Comparison of ENCODE assay signal across 8 cellular contexts in genomic region chr1:204410764-204411450, GRCh38. TPM values are rescaled to one million over a fixed set of nuclear protein-coding genes. Genes with fewer than 3 reads are reported as not detected.
A peak's percentile ranks its signal among the peaks of the same experiment; 100 is the strongest.
DNase-seq lines count a peak whose midpoint lies in the region; ATAC-seq, FAIRE-seq and TF ChIP-seq lines count a peak whose summit lies in the region.

No MANE protein-coding gene starts in this region.

- no peak overlapping the region for H2AFZ ChIP-seq in H1 (ENCODE audit: low read length)

- peaks cover 19% of the 10 kb centered on the region for H3K23me2 ChIP-seq in H1 (ENCODE audit: low read depth, low read length)

- TF ChIP-seq POLR2A in H1 (IDR thresholded peaks at IDR 0.05; ENCODE audit: control extremely low read depth in 1 of 2, low read depth in 2 of 2, low read length in 2 of 2) (no peak), testis (IDR thresholded peaks at IDR 0.05) (no peak)

- H2BK15ac ChIP-seq in H1 (ENCODE audit: low read length): no peak overlapping the region

- H3K14ac ChIP-seq in H1 (ENCODE audit: insufficient read length): no peak overlapping the region

- WGBS in H1 (ENCODE audit: extremely low coverage in 1 of 2, insufficient coverage in 1 of 2, insufficient read length in 1 of 2, insufficient replicate concordance in 2 of 2, low coverage in 1 of 2, low lambda C conversion rate in 2 of 2, missing lambda C conversion rate in 1 of 2), 2 experiments: 1% methylated on average over 38 of the region's 38 CpGs; no CpG with 5 or more reads in 1 of the 2 experiments
- 1 to 2% methylated on average over 33 of the region's 38 CpGs for WGBS in mesodermal cell (ENCODE audit: insufficient coverage in 2 of 2), 2 experiments
- WGBS in testis, 2 donors: 0% methylated on average over 28 to 38 of the region's 38 CpGs

- intact Hi-C loops in testis (cut with DNase I; ENCODE audit: low total_unique reads): no loop called here

- H2BK120ac ChIP-seq in H1 (replicated peaks; ENCODE audit: low read depth, low read length): no peak overlapping the region

- H3K9ac ChIP-seq in H1 (replicated peaks in 1 of 4; ENCODE audit: extremely low read depth in 1 of 4, low read depth in 3 of 4, low read length in 3 of 4): peak overlapping the region; percentile 84 to 98 (median 97)

- H4K8ac ChIP-seq in H1 (ENCODE audit: extremely low read depth, insufficient read depth, low read length): peak overlapping the region; percentile 95

- H3K4me1 ChIP-seq in H1 (replicated peaks in 1 of 4; ENCODE audit: control insufficient read depth in 3 of 4, insufficient read depth in 4 of 4, low read length in 3 of 4) (peaks cover 0 to 2% (median 0%) of the 10 kb centered on the region in 4 experiments; a peak in 3 of 7 replicates), mesodermal cell (ENCODE audit: control insufficient read depth, insufficient read depth, low read length, poor library complexity, severe bottlenecking) (no peaks in the 10 kb centered on the region), testis (no peaks in the 10 kb centered on the region)

- 0 out of 2 replicates have a peak overlapping the region, but pooled peaks have one; percentile 11 for H2BK12ac ChIP-seq in H1 (ENCODE audit: low read depth, low read length)

- CTCF ChIA-PET in H1 (lab: Charles Lee; ENCODE audit: partially characterized antibody): interaction anchor here (0.6 to 4.5 kb wide), 6 partner anchors 12 to 228 kb away, joined by 3 to 36 read pairs (median 5); no protein-coding TSS in a partner anchor

- H2BK5ac ChIP-seq in H1 (ENCODE audit: low read depth, low read length): peak overlapping the region; percentile 97

- H4K20me1 ChIP-seq in H1 (replicated peaks in 1 of 2; ENCODE audit: control insufficient read depth in 1 of 2, insufficient read depth in 2 of 2, low read length in 2 of 2): peaks cover 26 to 36% of the 10 kb centered on the region in 2 experiments

- H3K4me3 ChIP-seq in H1 (ENCODE audit: extremely low read depth in 1 of 4, insufficient read depth in 2 of 4, low read depth in 3 of 4, low read length in 4 of 4) (peak overlapping the region; percentile 63 to 97 (median 95)), mesodermal cell (ENCODE audit: extremely low read depth, insufficient read depth, low read length, poor library complexity, severe bottlenecking) (peak overlapping the region; percentile 95), testis (peak overlapping the region; percentile 77 to 92)

- no peak for TF ChIP-seq CTCF in H1 (IDR thresholded peaks at IDR 0.05; ENCODE audit: control extremely low read depth in 1 of 3, insufficient read depth in 1 of 3, low read depth in 1 of 3, low read length in 3 of 3)
- TF ChIP-seq CTCF in testis (IDR thresholded peaks at IDR 0.05): no peak

- TF ChIP-seq EP300 in H1 (IDR thresholded peaks at IDR 0.05; ENCODE audit: borderline replicate concordance in 1 of 2, low read depth in 2 of 2, low read length in 2 of 2): no peak

- H3K4ac ChIP-seq in H1 (replicated peaks; ENCODE audit: insufficient read length, low read depth, low read length): peak overlapping the region; percentile 94

- peak overlapping the region; percentile 95 to 96 for H3K4me2 ChIP-seq in H1 (ENCODE audit: insufficient read depth in 1 of 2, low read depth in 2 of 2, low read length in 2 of 2)

- ATAC-seq in GM21447 (IDR thresholded peaks at IDR 0.05; ENCODE audit: unreplicated experiment): peak; percentile 38

- peak overlapping the region; percentile 96 for H3K18ac ChIP-seq in H1 (ENCODE audit: extremely low read depth, low read length)

- H3K27ac ChIP-seq in H1 (ENCODE audit: low read depth, low read length) (peak overlapping the region; percentile 95), mesodermal cell (ENCODE audit: low read depth, low read length, severe bottlenecking) (peak overlapping the region; percentile 97), testis (peak overlapping the region; percentile 98 to 99)

- FAIRE-seq in HTR-8/SVneo (lab: Jason Lieb, UNC) (no peak), H1 (lab: Jason Lieb, UNC) (no peak)

- peak overlapping the region; percentile 92 for H4K91ac ChIP-seq in H1 (replicated peaks; ENCODE audit: insufficient read length, low read length)

- H3K79me1 ChIP-seq in H1 (ENCODE audit: low read depth, low read length): peaks cover 2% of the 10 kb centered on the region; the same call in 1 of the 2 replicates

- H3K79me2 ChIP-seq in H1 (ENCODE audit: control insufficient read depth in 1 of 2, insufficient read depth in 2 of 2, low read length in 2 of 2): peaks cover 42 to 57% of the 10 kb centered on the region in 2 experiments

- no peak overlapping the region for H2BK20ac ChIP-seq in H1 (ENCODE audit: low read length)

- no peaks in the 10 kb centered on the region for H3K27me3 ChIP-seq in H1 (replicated peaks in 1 of 4; ENCODE audit: control insufficient read depth in 3 of 4, extremely low read depth in 1 of 4, insufficient read depth in 3 of 4, low read length in 3 of 4)
- no peaks in the 10 kb centered on the region for H3K27me3 ChIP-seq in testis

- POLR2A ChIA-PET in H1 (lab: Charles Lee; ENCODE audit: partially characterized antibody): interaction anchor here (0.8 to 4.5 kb wide), 10 partner anchors 9 to 260 kb away, joined by 3 to 30 read pairs (median 4); partner anchors contain the start of genes ETNK2 and MDM4

- peaks cover 1 to 20% (median 3%) of the 10 kb centered on the region in 4 experiments; a peak in 6 of 8 replicates for H3K36me3 ChIP-seq in H1 (ENCODE audit: control insufficient read depth in 2 of 4, insufficient read depth in 4 of 4, low read length in 3 of 4)
- peaks cover 21% of the 10 kb centered on the region for H3K36me3 ChIP-seq in mesodermal cell (ENCODE audit: control insufficient read depth, insufficient read depth, low read length)
- H3K36me3 ChIP-seq in testis (ENCODE audit: low read depth, missing control alignments): no peaks in the 10 kb centered on the region

- H3K56ac ChIP-seq in H1 (replicated peaks; ENCODE audit: insufficient read length, low read depth, low read length): peak overlapping the region; percentile 97

- H3K9me3 ChIP-seq in H1 (ENCODE audit: insufficient read depth in 2 of 2, low read depth in 1 of 2, low read length in 1 of 2) (no peaks in the 10 kb centered on the region), mesodermal cell (ENCODE audit: control insufficient read depth, low read length) (no peaks in the 10 kb centered on the region), testis (no peaks in the 10 kb centered on the region)

- H2AK5ac ChIP-seq in H1 (ENCODE audit: low read depth, low read length): no peak overlapping the region

- peak overlapping the region; percentile 97 for H4K5ac ChIP-seq in H1 (ENCODE audit: insufficient read length, low read depth, low read length)

- no peak for TF ChIP-seq RAD21 in H1 (IDR thresholded peaks at IDR 0.05 in 1 of 2, conservative IDR thresholded peaks at IDR 0.05 in 1 of 2; ENCODE audit: low read depth in 2 of 2, low read length in 2 of 2)

- no peak overlapping the region for H3K23ac ChIP-seq in H1 (ENCODE audit: insufficient read length)

- DNase-seq in NCI-H2029 (lab: John Stamatoyannopoulos, UW) (peak; percentile 13), NCI-H2029 treated with DMSO at 0.1 percent for 48 hours (lab: John Stamatoyannopoulos, UW) (no peak), HTR-8/SVneo (ENCODE audit: insufficient read length, low spot score) (peak; percentile 27), H1 (ENCODE audit: low read depth in 1 of 2, low spot score in 2 of 2) (peak in 1 of 2 experiments; percentile 53), testis (peak; percentile 42)
- peak; percentile 9 for DNase-seq in activated CD4-positive, CD25-positive, alpha-beta regulatory T cell treated with anti-CD3 and anti-CD28 coated beads, Interleukin-2, amount 50 U/mL, for 16 hours (ENCODE audit: low read depth, low spot score)

TF ChIP-seq in H1, 55 proteins besides CTCF, POLR2A, EP300 and RAD21 (continues in another document):
- TF ChIP-seq JUND (IDR thresholded peaks at IDR 0.05; ENCODE audit: low read length): no peak
- no peak for TF ChIP-seq EZH2 (IDR thresholded peaks at IDR 0.05; ENCODE audit: low read depth, low read length, severe bottlenecking)
- TF ChIP-seq EGR1 (IDR thresholded peaks at IDR 0.05; ENCODE audit: borderline replicate concordance, low read depth, low read length): no peak
- no peak for TF ChIP-seq BCL11A (IDR thresholded peaks at IDR 0.05; ENCODE audit: low read depth in 2 of 2, low read length in 2 of 2)
- no peak for TF ChIP-seq TBP (IDR thresholded peaks at IDR 0.05; ENCODE audit: low read depth, low read length)
- 0 out of 4 replicates have a peak, but pooled peaks of 1 of the 2 experiments have one; percentile 57 for TF ChIP-seq SIN3A (conservative IDR thresholded peaks at IDR 0.05 in 1 of 2, IDR thresholded peaks at IDR 0.05 in 1 of 2; ENCODE audit: low read depth in 1 of 2, low read length in 2 of 2)

RNA-seq across cellular contexts. Expression of gene PPP1R15B, which starts 0.7 kb away (rescaled TPM):
- total RNA-seq in H1 (2021; fragmentation: NEBNext Ultra II Directional; extraction: Animal tissue kit (Norgen Biotek cat#: 25700)): 70.1 and 72.2 TPM in 2 replicates
- polyA plus RNA-seq in H1 (2011; rRNA removed): 14.4 and 20.0 TPM in 2 replicates
- polyA plus RNA-seq in H1 (2011; cell fraction: cytosol; rRNA removed): 19.3 TPM
- 14.6 TPM for polyA plus RNA-seq in H1 (2011; cell fraction: nucleus; rRNA removed)
- polyA plus RNA-seq in H1 (2012, experiment 1 of 2): 13.3 to 25.2 TPM (median 17.0 TPM) in 4 replicates
- 3.4 TPM for polyA plus RNA-seq in H1 (2012, experiment 2 of 2)
- 34.3 TPM for polyA plus RNA-seq in H1 (2013, experiment 1 of 2)
- 37.9 TPM for polyA plus RNA-seq in H1 (2013, experiment 2 of 2)
- polyA minus RNA-seq in H1 (2011; rRNA and poly(A)+ RNA removed): 41.1 and 46.5 TPM in 2 replicates
- polyA minus RNA-seq in H1 (2011; cell fraction: cytosol; rRNA and poly(A)+ RNA removed): 37.1 TPM
- 41.8 TPM for polyA minus RNA-seq in H1 (2011; cell fraction: nucleus; rRNA and poly(A)+ RNA removed)
- polyA plus RNA-seq in mesodermal cell (2013, experiment 1 of 2): 22.3 TPM
- 22.4 TPM for polyA plus RNA-seq in mesodermal cell (2013, experiment 2 of 2)
- total RNA-seq in testis: 10 to 100 TPM; 40.1 to 42.0 TPM
- polyA plus RNA-seq in testis (ENCODE audit: insufficient read depth, low read depth, low replicate concordance): 22.5 TPM

RNA-seq across cellular contexts. Expression of gene PLEKHA6, which starts 51.2 kb away (rescaled TPM):
- 17.0 and 20.2 TPM in 2 replicates for total RNA-seq in H1 (2021; fragmentation: NEBNext Ultra II Directional; extraction: Animal tissue kit (Norgen Biotek cat#: 25700))
- polyA plus RNA-seq in H1 (2011; rRNA removed) (4.8 and 7.6 TPM in 2 replicates), testis (ENCODE audit: insufficient read depth, low read depth, low replicate concordance) (10.0 TPM)
- polyA plus RNA-seq in H1 (2011; cell fraction: cytosol; rRNA removed): 4.3 TPM
- polyA plus RNA-seq in H1 (2011; cell fraction: nucleus; rRNA removed): 14.4 TPM
- polyA plus RNA-seq in H1 (2012, experiment 1 of 2): 6.7 to 8.7 TPM (median 7.6 TPM) in 4 replicates
- 5.8 TPM for polyA plus RNA-seq in H1 (2012, experiment 2 of 2)
- polyA plus RNA-seq in H1 (2013, experiment 1 of 2): 5.4 TPM
- 5.0 TPM for polyA plus RNA-seq in H1 (2013, experiment 2 of 2)
- polyA minus RNA-seq in H1 (2011; rRNA and poly(A)+ RNA removed): 5.3 and 6.3 TPM in 2 replicates
- 7.0 TPM for polyA minus RNA-seq in H1 (2011; cell fraction: cytosol; rRNA and poly(A)+ RNA removed)
- polyA minus RNA-seq in H1 (2011; cell fraction: nucleus; rRNA and poly(A)+ RNA removed): 8.2 TPM
- 7.6 TPM for polyA plus RNA-seq in mesodermal cell (2013, experiment 1 of 2)
- polyA plus RNA-seq in mesodermal cell (2013, experiment 2 of 2): 9.2 TPM
- total RNA-seq in testis: 10 to 100 TPM in 1 of 2 donors, 1 to 10 TPM in 1; 5.9 to 14.7 TPM
